8 cellular contexts compared by ENCODE assay signal in genomic region chr9:69758001-69758730, GRCh38. TPM values are rescaled to one million over a fixed set of nuclear protein-coding genes. Genes with fewer than 3 reads are reported as not detected.
DNase-seq lines count a peak whose midpoint lies in the region; ATAC-seq and TF ChIP-seq lines count a peak whose summit lies in the region.

No MANE protein-coding gene starts in this region.

- no peaks in the 10 kb centered on the region for H3K9me3 ChIP-seq in Caco-2
- H3K9me3 ChIP-seq in Karpas-422 (ENCODE audit: low read length), result no peaks in the 10 kb centered on the region
- no peaks in the 10 kb centered on the region for H3K9me3 ChIP-seq in right lobe of liver

- H3K4me3 ChIP-seq in Caco-2 (ENCODE audit: low read depth, low read length), result no peak overlapping the region
- peak overlapping the region; percentile 90 for H3K4me3 ChIP-seq in Karpas-422 (ENCODE audit: low read length)
- peak overlapping the region in 2 of 3 donors; percentile 77 to 80 for H3K4me3 ChIP-seq in right lobe of liver

- H3K36me3 Mint-ChIP-seq in Caco-2 (ENCODE audit: insufficient read depth, unreplicated experiment), result no peaks in the 10 kb centered on the region
- H3K36me3 Mint-ChIP-seq in activated naive CD8-positive, alpha-beta T cell, result peaks cover 8% of the 10 kb centered on the region

- no peak overlapping the region for H3K27ac Mint-ChIP-seq in Caco-2 (ENCODE audit: unreplicated experiment)
- H3K27ac Mint-ChIP-seq in activated naive CD8-positive, alpha-beta T cell, result no peak overlapping the region

- H3K4me1 ChIP-seq in Caco-2, result no peaks in the 10 kb centered on the region
- peaks cover 20% of the 10 kb centered on the region for H3K4me1 ChIP-seq in Karpas-422 (ENCODE audit: low read length)
- peaks cover 0 to 11% (median 6%) of the 10 kb centered on the region in 4 donors for H3K4me1 ChIP-seq in right lobe of liver

- WGBS in right lobe of liver (ENCODE audit: insufficient coverage, low coverage, low lambda C conversion rate, missing lambda C conversion rate), result 56% methylated on average over 6 of the region's 6 CpGs

- H3K27me3 Mint-ChIP-seq in Caco-2 (ENCODE audit: insufficient read depth, unreplicated experiment), result no peaks in the 10 kb centered on the region
- H3K27me3 Mint-ChIP-seq in activated naive CD8-positive, alpha-beta T cell, result no peaks in the 10 kb centered on the region

- POLR2A ChIA-PET in Caco-2 (lab: Charles Lee), result no interaction called here

- intact Hi-C loops in Caco-2 (cut with micrococcal nuclease; ENCODE audit: unreplicated experiment), result no loop called here
- intact Hi-C loops in right lobe of liver (cut with DNase I), result loop anchor here in 1 of 2 donors (10.0 kb wide), 1 partner anchor 83 kb away; the partner anchor contains the start of gene APBA1
- intact Hi-C loops in head of caudate nucleus (cut with DNase I), result loop anchor here (2.0 kb wide), 1 partner anchor 85 kb away; the partner anchor contains the start of gene APBA1

- no peaks in the 10 kb centered on the region for H3K9me2 ChIP-seq in Karpas-422 (replicated peaks; ENCODE audit: insufficient read depth, low read length)

- H3K36me3 ChIP-seq in Caco-2 (ENCODE audit: control insufficient read depth, insufficient read depth, low read length), result no peaks in the 10 kb centered on the region
- H3K36me3 ChIP-seq in Karpas-422 (ENCODE audit: insufficient read depth, low read length), result peaks cover 8% of the 10 kb centered on the region; the same call in 1 of the 2 replicates
- H3K36me3 ChIP-seq in right lobe of liver, result no peaks in the 10 kb centered on the region

- no peaks in the 10 kb centered on the region for H3K9me3 Mint-ChIP-seq in Caco-2 (ENCODE audit: unreplicated experiment)
- no peaks in the 10 kb centered on the region for H3K9me3 Mint-ChIP-seq in activated naive CD8-positive, alpha-beta T cell (ENCODE audit: low read depth)

- peak overlapping the region; percentile 73 for H3K4me3 Mint-ChIP-seq in Caco-2 (ENCODE audit: unreplicated experiment)
- H3K4me3 Mint-ChIP-seq in activated naive CD8-positive, alpha-beta T cell, result peak overlapping the region; percentile 95

- no TSS peak for BruUV-seq in Caco-2 (replicated peaks; lab: Mats Ljungman, UMichigan)

- no peaks in the 10 kb centered on the region for H3K27me3 ChIP-seq in Caco-2 (replicated peaks; ENCODE audit: control insufficient read depth, insufficient read depth, low read length)
- no peaks in the 10 kb centered on the region for H3K27me3 ChIP-seq in Karpas-422 (ENCODE audit: low read length)
- no peaks in the 10 kb centered on the region for H3K27me3 ChIP-seq in right lobe of liver

- no peak for TF ChIP-seq POLR2A in right lobe of liver (IDR thresholded peaks at IDR 0.05)

- no peak for ATAC-seq in right lobe of liver
- ATAC-seq in HG02571 (IDR thresholded peaks at IDR 0.05; ENCODE audit: unreplicated experiment), result no peak

- TF ChIP-seq CTCF in Caco-2 (IDR thresholded peaks at IDR 0.05; ENCODE audit: insufficient read depth in 1 of 2, low read depth in 1 of 2, low read length in 1 of 2, severe bottlenecking in 1 of 2, unreplicated experiment in 1 of 2), result no peak
- no peak for TF ChIP-seq CTCF in right lobe of liver (IDR thresholded peaks at IDR 0.05)

- peak overlapping the region; percentile 89 for H3K4me2 ChIP-seq in Karpas-422 (ENCODE audit: low read depth, low read length, poor library complexity, severe bottlenecking)

- CTCF ChIA-PET in Caco-2 (lab: Charles Lee), result no interaction called here

- H4K20me1 ChIP-seq in Karpas-422 (ENCODE audit: insufficient read depth, low read depth, low read length), result no peaks in the 10 kb centered on the region

- peak overlapping the region; percentile 71 for H3K9ac ChIP-seq in Karpas-422 (ENCODE audit: low read length)

- DNase-seq in Caco-2 (no peak), Karpas-422 (peak; percentile 55), right lobe of liver (no peak), GM19240 (ENCODE audit: insufficient read length, low spot score) (no peak), head of caudate nucleus (no peak), occipital lobe (lab: John Stamatoyannopoulos, UW) (no peak)

- H3K79me2 ChIP-seq in Karpas-422 (ENCODE audit: low read length), result peaks cover 60% of the 10 kb centered on the region

- H2AFZ ChIP-seq in Karpas-422 (ENCODE audit: low read length), result no peak overlapping the region

- peaks cover 7% of the 10 kb centered on the region for H3K4me1 Mint-ChIP-seq in Caco-2 (ENCODE audit: low read depth, unreplicated experiment)
- peaks cover 44% of the 10 kb centered on the region for H3K4me1 Mint-ChIP-seq in activated naive CD8-positive, alpha-beta T cell (ENCODE audit: low read depth)

- H3K27ac ChIP-seq in Karpas-422 (ENCODE audit: low read length) (no peak overlapping the region), right lobe of liver (no peak overlapping the region)

RNA-seq across cellular contexts. Expression of gene PTAR1, which starts 1.6 kb away (rescaled TPM):
- 16.5 and 17.4 TPM in 2 replicates for total RNA-seq in Caco-2 (2022)
- total RNA-seq in Karpas-422 (2014; rRNA removed; shearing (Covaris generic); ENCODE audit: low replicate concordance), result 53.9 and 73.1 TPM in 2 replicates
- 10 to 100 TPM; 21.5 to 33.3 (median 27.0) TPM for total RNA-seq in right lobe of liver
- total RNA-seq in occipital lobe, result 94.5 TPM
